ENCODE assay signal across 1 cellular context in the genomic region with DNA sequence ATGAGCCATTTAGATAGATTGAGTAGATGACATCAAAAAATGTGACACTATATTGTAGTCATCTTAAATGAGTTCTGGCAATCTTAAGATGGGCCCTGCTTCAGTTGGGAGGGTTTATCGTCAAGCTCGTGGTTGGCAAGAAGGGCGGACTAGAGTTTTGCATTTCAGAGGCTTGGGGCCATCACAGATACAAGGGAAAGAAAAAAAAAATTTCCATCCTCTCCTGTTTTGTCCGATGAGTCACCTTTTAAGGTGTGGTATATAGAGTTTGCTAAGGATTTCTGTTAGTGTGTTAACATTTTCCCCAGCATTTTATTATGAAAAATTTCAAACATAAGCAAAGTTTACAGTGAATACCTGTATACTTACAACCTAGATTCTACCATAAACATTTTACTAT.
TF ChIP-seq lines count a peak whose summit lies in the region.

No MANE protein-coding gene starts in this region.

TF ChIP-seq in HCT116, 20 proteins besides CTCF, POLR2A, EP300 and RAD21:
- peak; percentile 27; the same call in 1 of the 2 replicates for TF ChIP-seq FOSL1 (IDR thresholded peaks at IDR 0.05; ENCODE audit: low read depth)
- TF ChIP-seq, protein P1, sequence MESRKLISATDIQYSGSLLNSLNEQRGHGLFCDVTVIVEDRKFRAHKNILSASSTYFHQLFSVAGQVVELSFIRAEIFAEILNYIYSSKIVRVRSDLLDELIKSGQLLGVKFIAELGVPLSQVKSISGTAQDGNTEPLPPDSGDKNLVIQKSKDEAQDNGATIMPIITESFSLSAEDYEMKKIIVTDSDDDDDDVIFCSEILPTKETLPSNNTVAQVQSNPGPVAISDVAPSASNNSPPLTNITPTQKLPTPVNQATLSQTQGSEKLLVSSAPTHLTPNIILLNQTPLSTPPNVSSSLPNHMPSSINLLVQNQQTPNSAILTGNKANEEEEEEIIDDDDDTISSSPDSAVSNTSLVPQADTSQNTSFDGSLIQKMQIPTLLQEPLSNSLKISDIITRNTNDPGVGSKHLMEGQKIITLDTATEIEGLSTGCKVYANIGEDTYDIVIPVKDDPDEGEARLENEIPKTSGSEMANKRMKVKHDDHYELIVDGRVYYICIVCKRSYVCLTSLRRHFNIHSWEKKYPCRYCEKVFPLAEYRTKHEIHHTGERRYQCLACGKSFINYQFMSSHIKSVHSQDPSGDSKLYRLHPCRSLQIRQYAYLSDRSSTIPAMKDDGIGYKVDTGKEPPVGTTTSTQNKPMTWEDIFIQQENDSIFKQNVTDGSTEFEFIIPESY (IDR thresholded peaks at IDR 0.05; ENCODE audit: extremely low read depth, insufficient replicate concordance, low read length): no peak
